1 cellular context compared by ENCODE assay signal in genomic region chr7:22802426-22802825, GRCh38.
TF ChIP-seq lines count a peak whose summit lies in the region.

No MANE protein-coding gene starts in this region.

TF ChIP-seq in K562, 482 proteins besides CTCF, POLR2A, EP300 and RAD21:
- TF ChIP-seq ZBTB40 (IDR thresholded peaks at IDR 0.05) (no peak), ZBTB40 (CRISPR knock-in tag; IDR thresholded peaks at IDR 0.05) (no peak), YBX1 (IDR thresholded peaks at IDR 0.05) (no peak), KDM1A (IDR thresholded peaks at IDR 0.05) (no peak), POLR2G (IDR thresholded peaks at IDR 0.05; ENCODE audit: low read depth, low read length) (no peak), RCOR1 (IDR thresholded peaks at IDR 0.05; ENCODE audit: borderline replicate concordance in 1 of 2, low read depth in 2 of 2, low read length in 2 of 2) (no peak), ARID1B (IDR thresholded peaks at IDR 0.05) (no peak), SIRT6 (IDR thresholded peaks at IDR 0.05; ENCODE audit: low read depth, low read length) (no peak), MIER1 (IDR thresholded peaks at IDR 0.05; ENCODE audit: low read depth) (no peak), TEAD1 (CRISPR knock-in tag; IDR thresholded peaks at IDR 0.05) (no peak), KDM2B (CRISPR knock-in tag; IDR thresholded peaks at IDR 0.05) (no peak), TEAD4 (IDR thresholded peaks at IDR 0.05; ENCODE audit: low read length) (no peak), TEAD4 (CRISPR knock-in tag; IDR thresholded peaks at IDR 0.05; ENCODE audit: borderline replicate concordance) (no peak), RAD51 (IDR thresholded peaks at IDR 0.05; ENCODE audit: borderline replicate concordance, low read depth) (no peak), TAF1 (IDR thresholded peaks at IDR 0.05; ENCODE audit: control insufficient read depth, extremely low read depth, insufficient read depth, low read length, severe bottlenecking) (no peak)
- TF ChIP-seq, protein P1, sequence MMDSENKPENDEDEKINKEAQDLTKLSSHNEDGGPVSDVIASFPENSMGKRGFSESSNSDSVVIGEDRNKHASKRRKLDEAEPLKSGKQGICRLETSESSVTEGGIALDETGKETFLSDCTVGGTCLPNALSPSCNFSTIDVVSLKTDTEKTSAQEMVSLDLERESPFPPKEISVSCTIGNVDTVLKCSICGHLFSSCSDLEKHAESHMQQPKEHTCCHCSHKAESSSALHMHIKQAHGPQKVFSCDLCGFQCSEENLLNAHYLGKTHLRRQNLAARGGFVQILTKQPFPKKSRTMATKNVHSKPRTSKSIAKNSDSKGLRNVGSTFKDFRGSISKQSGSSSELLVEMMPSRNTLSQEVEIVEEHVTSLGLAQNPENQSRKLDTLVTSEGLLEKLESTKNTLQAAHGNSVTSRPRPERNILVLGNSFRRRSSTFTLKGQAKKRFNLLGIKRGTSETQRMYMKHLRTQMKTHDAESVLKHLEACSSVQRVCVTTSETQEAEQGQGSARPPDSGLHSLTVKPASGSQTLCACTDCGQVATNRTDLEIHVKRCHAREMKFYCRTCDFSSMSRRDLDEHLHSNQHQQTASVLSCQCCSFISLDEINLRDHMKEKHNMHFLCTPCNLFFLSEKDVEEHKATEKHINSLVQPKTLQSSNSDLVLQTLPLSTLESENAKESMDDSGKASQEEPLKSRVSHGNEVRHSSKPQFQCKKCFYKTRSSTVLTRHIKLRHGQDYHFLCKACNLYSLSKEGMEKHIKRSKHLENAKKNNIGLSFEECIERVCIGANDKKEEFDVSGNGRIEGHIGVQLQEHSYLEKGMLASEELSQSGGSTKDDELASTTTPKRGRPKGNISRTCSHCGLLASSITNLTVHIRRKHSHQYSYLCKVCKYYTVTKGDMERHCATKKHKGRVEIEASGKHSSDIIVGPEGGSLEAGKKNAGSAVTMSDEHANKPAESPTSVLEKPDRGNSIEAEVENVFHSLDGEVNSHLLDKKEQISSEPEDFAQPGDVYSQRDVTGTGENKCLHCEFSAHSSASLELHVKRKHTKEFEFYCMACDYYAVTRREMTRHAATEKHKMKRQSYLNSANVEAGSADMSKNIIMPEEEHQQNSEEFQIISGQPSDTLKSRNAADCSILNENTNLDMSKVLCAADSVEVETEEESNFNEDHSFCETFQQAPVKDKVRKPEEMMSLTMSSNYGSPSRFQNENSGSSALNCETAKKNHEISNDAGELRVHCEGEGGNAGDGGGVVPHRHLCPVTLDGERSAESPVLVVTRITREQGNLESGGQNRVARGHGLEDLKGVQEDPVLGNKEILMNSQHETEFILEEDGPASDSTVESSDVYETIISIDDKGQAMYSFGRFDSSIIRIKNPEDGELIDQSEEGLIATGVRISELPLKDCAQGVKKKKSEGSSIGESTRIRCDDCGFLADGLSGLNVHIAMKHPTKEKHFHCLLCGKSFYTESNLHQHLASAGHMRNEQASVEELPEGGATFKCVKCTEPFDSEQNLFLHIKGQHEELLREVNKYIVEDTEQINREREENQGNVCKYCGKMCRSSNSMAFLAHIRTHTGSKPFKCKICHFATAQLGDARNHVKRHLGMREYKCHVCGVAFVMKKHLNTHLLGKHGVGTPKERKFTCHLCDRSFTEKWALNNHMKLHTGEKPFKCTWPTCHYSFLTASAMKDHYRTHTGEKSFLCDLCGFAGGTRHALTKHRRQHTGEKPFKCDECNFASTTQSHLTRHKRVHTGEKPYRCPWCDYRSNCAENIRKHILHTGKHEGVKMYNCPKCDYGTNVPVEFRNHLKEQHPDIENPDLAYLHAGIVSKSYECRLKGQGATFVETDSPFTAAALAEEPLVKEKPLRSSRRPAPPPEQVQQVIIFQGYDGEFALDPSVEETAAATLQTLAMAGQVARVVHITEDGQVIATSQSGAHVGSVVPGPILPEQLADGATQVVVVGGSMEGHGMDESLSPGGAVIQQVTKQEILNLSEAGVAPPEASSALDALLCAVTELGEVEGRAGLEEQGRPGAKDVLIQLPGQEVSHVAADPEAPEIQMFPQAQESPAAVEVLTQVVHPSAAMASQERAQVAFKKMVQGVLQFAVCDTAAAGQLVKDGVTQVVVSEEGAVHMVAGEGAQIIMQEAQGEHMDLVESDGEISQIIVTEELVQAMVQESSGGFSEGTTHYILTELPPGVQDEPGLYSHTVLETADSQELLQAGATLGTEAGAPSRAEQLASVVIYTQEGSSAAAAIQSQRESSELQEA (IDR thresholded peaks at IDR 0.05; ENCODE audit: low read depth): no peak
